Comparison of ENCODE assay signal across 2 cellular contexts in the genomic region with DNA sequence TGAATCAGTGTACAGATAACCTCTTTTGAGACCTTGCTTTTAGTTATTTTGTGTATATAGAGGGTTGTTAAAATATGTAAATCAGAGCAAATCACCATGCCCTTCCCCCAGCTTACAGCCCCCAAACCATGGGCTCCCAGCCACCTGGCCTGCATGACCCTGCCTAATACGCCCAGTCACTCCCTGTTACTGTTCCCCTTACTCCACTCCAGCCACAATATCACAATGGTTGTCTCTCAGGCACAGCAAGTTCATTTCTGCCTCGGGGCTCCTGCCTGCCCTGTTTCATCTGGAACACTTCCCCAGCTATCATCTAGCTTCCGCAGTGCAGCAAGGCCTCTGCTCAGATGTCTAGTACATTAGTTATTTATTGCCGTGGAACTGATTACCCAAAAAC.
TF ChIP-seq lines count a peak whose summit lies in the region.

No MANE protein-coding gene starts in this region.

TF ChIP-seq in SK-N-SH, 30 proteins besides CTCF, POLR2A, EP300 and RAD21 (continued from another document):
- TF ChIP-seq NRF1 (IDR thresholded peaks at IDR 0.05; ENCODE audit: low read depth, low read length), result no peak
- no peak for TF ChIP-seq MEF2A (IDR thresholded peaks at IDR 0.05; ENCODE audit: borderline replicate concordance, low read depth)
- TF ChIP-seq JUND (IDR thresholded peaks at IDR 0.05), result no peak
- TF ChIP-seq GABPA (IDR thresholded peaks at IDR 0.05; ENCODE audit: low read depth), result no peak
- TF ChIP-seq GATA2 (CRISPR knock-in tag; IDR thresholded peaks at IDR 0.05), result no peak
- TF ChIP-seq FOXM1 (IDR thresholded peaks at IDR 0.05; ENCODE audit: low read depth), result no peak

TF ChIP-seq in SK-N-SH treated with all-trans-retinoic acid at 6 μM for 48 hours, 23 proteins besides CTCF, POLR2A, EP300 and RAD21 (continued from another document):
- no peak for TF ChIP-seq ZC3H10 (CRISPR knock-in tag; IDR thresholded peaks at IDR 0.05)
- TF ChIP-seq, protein P1, sequence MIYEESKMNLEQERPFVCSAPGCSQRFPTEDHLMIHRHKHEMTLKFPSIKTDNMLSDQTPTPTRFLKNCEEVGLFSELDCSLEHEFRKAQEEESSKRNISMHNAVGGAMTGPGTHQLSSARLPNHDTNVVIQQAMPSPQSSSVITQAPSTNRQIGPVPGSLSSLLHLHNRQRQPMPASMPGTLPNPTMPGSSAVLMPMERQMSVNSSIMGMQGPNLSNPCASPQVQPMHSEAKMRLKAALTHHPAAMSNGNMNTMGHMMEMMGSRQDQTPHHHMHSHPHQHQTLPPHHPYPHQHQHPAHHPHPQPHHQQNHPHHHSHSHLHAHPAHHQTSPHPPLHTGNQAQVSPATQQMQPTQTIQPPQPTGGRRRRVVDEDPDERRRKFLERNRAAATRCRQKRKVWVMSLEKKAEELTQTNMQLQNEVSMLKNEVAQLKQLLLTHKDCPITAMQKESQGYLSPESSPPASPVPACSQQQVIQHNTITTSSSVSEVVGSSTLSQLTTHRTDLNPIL (CRISPR knock-in tag; IDR thresholded peaks at IDR 0.05; ENCODE audit: low read depth), result no peak
- TF ChIP-seq TOX (CRISPR knock-in tag; IDR thresholded peaks at IDR 0.05; ENCODE audit: borderline replicate concordance), result no peak
